ENCODE assay signal across 9 cellular contexts in the genomic region with DNA sequence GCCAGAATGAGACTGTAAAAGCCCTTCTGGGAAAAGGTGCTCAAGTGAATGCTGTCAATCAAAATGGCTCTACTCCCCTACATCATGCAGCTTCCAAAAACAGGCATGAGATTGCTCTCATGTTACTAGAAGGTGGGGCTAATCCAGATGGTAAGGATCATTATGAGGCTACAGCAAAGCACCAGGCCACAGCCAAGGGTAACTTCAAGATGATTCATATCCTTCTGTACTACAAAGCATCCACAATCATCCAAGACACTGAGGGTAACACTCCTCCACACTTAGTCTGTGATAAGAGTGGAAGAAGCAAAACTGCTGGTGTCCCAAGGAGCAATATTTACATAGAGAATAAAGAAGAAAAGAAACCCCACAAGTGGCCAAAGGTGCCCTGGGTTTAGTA. TPM values are rescaled to one million over a fixed set of nuclear protein-coding genes. Genes with fewer than 3 reads are reported as not detected.
DNase-seq lines count a peak whose midpoint lies in the region; ATAC-seq and TF ChIP-seq lines count a peak whose summit lies in the region.
"Had no signal": no experiment of that assay in that cellular context is flagged by ENCODE, and none has a peak within 500 bp of the region (broad histone marks: within the 10 kb centered on the region; RNA-seq: fewer than 3 reads in every experiment).

No MANE protein-coding gene starts in this region.

- H3K4me3 Mint-ChIP-seq in mesothelial cell of epicardium, result no peak overlapping the region

- H3K9me3 Mint-ChIP-seq in activated naive CD4-positive, alpha-beta T cell treated with anti-CD3 and anti-CD28 coated beads, Interleukin-2, amount 50 U/mL, for 72 hours, result no peaks in the 10 kb centered on the region
- H3K9me3 Mint-ChIP-seq in mesothelial cell of epicardium, result no peaks in the 10 kb centered on the region

- H3K27me3 Mint-ChIP-seq in mesothelial cell of epicardium (ENCODE audit: low read depth), result no peaks in the 10 kb centered on the region

- peaks cover 74% of the 10 kb centered on the region for H3K4me1 Mint-ChIP-seq in mesothelial cell of epicardium

- peak; percentile 94 to 96 for ATAC-seq in activated naive CD4-positive, alpha-beta T cell treated with anti-CD3 and anti-CD28 coated beads, Interleukin-2, amount 50 U/mL, for 72 hours
- no peak for ATAC-seq in GM21619 (IDR thresholded peaks at IDR 0.05; ENCODE audit: unreplicated experiment)

- H3K27ac Mint-ChIP-seq in activated naive CD4-positive, alpha-beta T cell treated with anti-CD3 and anti-CD28 coated beads, Interleukin-2, amount 50 U/mL, for 72 hours, result peak overlapping the region; percentile 54 to 78
- peak overlapping the region; percentile 57 for H3K27ac Mint-ChIP-seq in mesothelial cell of epicardium

- DNase-seq in DMS 273 treated with DMSO at 0.1 percent for 48 hours (lab: John Stamatoyannopoulos, UW), result peak; percentile 44
- DNase-seq in HS-5 (ENCODE audit: low read depth), result peak; percentile 99
- DNase-seq in activated naive CD4-positive, alpha-beta T cell treated with anti-CD3 and anti-CD28 coated beads, Interleukin-2, amount 50 U/mL, for 72 hours (ENCODE audit: low spot score in 2 of 2), result peak in 1 of 2 donors; percentile 40
- no peak for DNase-seq in mesothelial cell of epicardium (ENCODE audit: low spot score in 2 of 2, unreplicated experiment in 2 of 2)
- DNase-seq in NK-92 treated with Interleukin-12 subunit alpha and Interleukin-12 subunit beta, amount 100 ng/mL, for 24 hours (lab: John Stamatoyannopoulos, UW), result no peak
- DNase-seq in NCI-H1105 (lab: John Stamatoyannopoulos, UW), result no peak
- DNase-seq in pons (ENCODE audit: low spot score), result no peak
- DNase-seq: NCI-H1694 treated with DMSO at 0.1 percent for 48 hours had no signal

- peaks cover 6 to 32% of the 10 kb centered on the region in 2 donors for H3K36me3 Mint-ChIP-seq in activated naive CD4-positive, alpha-beta T cell treated with anti-CD3 and anti-CD28 coated beads, Interleukin-2, amount 50 U/mL, for 72 hours
- no peaks in the 10 kb centered on the region for H3K36me3 Mint-ChIP-seq in mesothelial cell of epicardium

- TF ChIP-seq CTCF in mesothelial cell of epicardium (IDR thresholded peaks at IDR 0.05; ENCODE audit: unreplicated experiment), result no peak

RNA-seq across cellular contexts. Expression of a gene that starts 17.3 kb away (rescaled TPM):
- 10 to 100 TPM; 65.1 to 70.7 TPM for total RNA-seq in activated naive CD4-positive, alpha-beta T cell treated with anti-CD3 and anti-CD28 coated beads, Interleukin-2, amount 50 U/mL, for 72 hours
- total RNA-seq in mesothelial cell of epicardium, result 158 to 165 TPM (median 159 TPM) in 3 replicates

RNA-seq across cellular contexts. Expression of a gene that starts 44.4 kb away (rescaled TPM):
- 10 to 100 TPM; 53.0 to 58.0 TPM for total RNA-seq in activated naive CD4-positive, alpha-beta T cell treated with anti-CD3 and anti-CD28 coated beads, Interleukin-2, amount 50 U/mL, for 72 hours
- total RNA-seq in mesothelial cell of epicardium, result 34.5 to 36.5 TPM (median 36.0 TPM) in 3 replicates

RNA-seq across cellular contexts. Expression of a gene that starts 44.6 kb away (rescaled TPM):
- total RNA-seq in activated naive CD4-positive, alpha-beta T cell treated with anti-CD3 and anti-CD28 coated beads, Interleukin-2, amount 50 U/mL, for 72 hours, result 1 to 10 TPM; 2.4 to 4.3 TPM
- total RNA-seq in mesothelial cell of epicardium, result 5.4 to 5.7 TPM (median 5.7 TPM) in 3 replicates

Comparison
In these comparisons a context has a peak if more than half of its experiments do, and no peak if none do; other contexts are left out.
1. DNase-seq: peak in DMS 273 treated with DMSO at 0.1 percent for 48 hours (single experiment) and HS-5 (single experiment); none in mesothelial cell of epicardium (0 of 2), NK-92 treated with Interleukin-12 subunit alpha and Interleukin-12 subunit beta, amount 100 ng/mL, for 24 hours (single experiment), NCI-H1105 (single experiment) and pons (single experiment).